ENCODE assay signal across 12 cellular contexts in genomic region chr11:7573558-7574296, GRCh38. TPM values are rescaled to one million over a fixed set of nuclear protein-coding genes. Genes with fewer than 3 reads are reported as not detected.
DNase-seq lines count a peak whose midpoint lies in the region; ATAC-seq, FAIRE-seq and TF ChIP-seq lines count a peak whose summit lies in the region.
"Had no signal": no experiment of that assay in that cellular context is flagged by ENCODE, and none has a peak within 500 bp of the region (broad histone marks: within the 10 kb centered on the region; RNA-seq: fewer than 3 reads in every experiment).

No MANE protein-coding gene starts in this region.

- peak overlapping the region; percentile 67 for H4K91ac ChIP-seq in H1 (replicated peaks; ENCODE audit: insufficient read length, low read length)

- H3K27ac Mint-ChIP-seq in type B pancreatic cell: peak overlapping the region; percentile 91
- H3K27ac Mint-ChIP-seq: CD4-positive, alpha-beta T cell; T-helper 2 cell treated with Interferon-gamma antibody and Interleukin-4, amounts not matched to agents 5 μg/mL and 100 μg/mL, for 36 hours had no signal

- no peaks in the 10 kb centered on the region for H3K36me3 ChIP-seq in H1 (ENCODE audit: control insufficient read depth in 2 of 4, insufficient read depth in 4 of 4, low read length in 3 of 4)
- H3K36me3 ChIP-seq in mucosa of stomach (ENCODE audit: control insufficient read depth, insufficient read depth, low read length): no peaks in the 10 kb centered on the region
- H3K36me3 ChIP-seq in upper lobe of right lung: no peaks in the 10 kb centered on the region
- no peaks in the 10 kb centered on the region for H3K36me3 ChIP-seq in A673 (ENCODE audit: insufficient read depth, low read length, poor library complexity, severe bottlenecking)
- H3K36me3 ChIP-seq: brain microvascular endothelial cell had no signal

- no peak overlapping the region for H3K56ac ChIP-seq in H1 (replicated peaks; ENCODE audit: insufficient read length, low read depth, low read length)

- POLR2A ChIA-PET in H1 (lab: Charles Lee; ENCODE audit: partially characterized antibody): interaction anchor here (1.1 to 2.1 kb wide), 4 partner anchors 22 to 100 kb away, joined by 3 to 5 read pairs (median 4); partner anchors contain the start of gene CYB5R2
- POLR2A ChIA-PET in A673 (lab: Charles Lee; ENCODE audit: low non-redundant PET): interaction anchor here (0.5 kb wide), 1 partner anchor 225 kb away, joined by 4 read pairs; no protein-coding TSS in a partner anchor

- no peak overlapping the region for H3K23ac ChIP-seq in H1 (ENCODE audit: insufficient read length)

- H4K5ac ChIP-seq in H1 (ENCODE audit: insufficient read length, low read depth, low read length): peak overlapping the region; percentile 1

- H3K27me3 ChIP-seq in H1 (replicated peaks in 1 of 4; ENCODE audit: control insufficient read depth in 3 of 4, extremely low read depth in 1 of 4, insufficient read depth in 3 of 4, low read length in 3 of 4): no peaks in the 10 kb centered on the region
- H3K27me3 ChIP-seq in mucosa of stomach (ENCODE audit: control insufficient read depth, insufficient read depth, low read length): no peaks in the 10 kb centered on the region
- H3K27me3 ChIP-seq in upper lobe of right lung: no peaks in the 10 kb centered on the region
- no peaks in the 10 kb centered on the region for H3K27me3 ChIP-seq in A673 (replicated peaks; ENCODE audit: insufficient read depth, low read depth, low read length, poor library complexity)
- H3K27me3 ChIP-seq: brain microvascular endothelial cell had no signal

- 0 out of 2 replicates have a peak overlapping the region, but pooled peaks have one; percentile 67 for H2BK20ac ChIP-seq in H1 (ENCODE audit: low read length)

- no peaks in the 10 kb centered on the region; the same call in 1 of the 2 replicates for H3K79me1 ChIP-seq in H1 (ENCODE audit: low read depth, low read length)

- no peak for TF ChIP-seq RAD21 in Ishikawa (IDR thresholded peaks at IDR 0.05; ENCODE audit: low read depth)
- no peak for TF ChIP-seq RAD21 in H1 (IDR thresholded peaks at IDR 0.05 in 1 of 2, conservative IDR thresholded peaks at IDR 0.05 in 1 of 2; ENCODE audit: low read depth in 2 of 2, low read length in 2 of 2)

- H3K27me3 Mint-ChIP-seq in type B pancreatic cell: no peaks in the 10 kb centered on the region

- H3K36me3 Mint-ChIP-seq in type B pancreatic cell: no peaks in the 10 kb centered on the region

- peaks cover 3% of the 10 kb centered on the region; the same call in 1 of the 2 replicates for H3K23me2 ChIP-seq in H1 (ENCODE audit: low read depth, low read length)

- 81% methylated on average over 9 of the region's 9 CpGs; no CpG with 5 or more reads in 1 of the 2 experiments for WGBS in H1 (ENCODE audit: extremely low coverage in 1 of 2, insufficient coverage in 1 of 2, insufficient read length in 1 of 2, insufficient replicate concordance in 2 of 2, low coverage in 1 of 2, low lambda C conversion rate in 2 of 2, missing lambda C conversion rate in 1 of 2), 2 experiments

- intact Hi-C loops in Right ventricle myocardium inferior (cut with DNase I): loop anchor here (5.0 to 10.0 kb wide), 2 partner anchors 61 to 111 kb away; partner anchors contain the start of gene PPFIBP2
- intact Hi-C loops in upper lobe of right lung (cut with DNase I): loop anchor here (10.0 kb wide), 1 partner anchor 81 kb away; no protein-coding TSS in a partner anchor
- intact Hi-C loops in A673 (cut with micrococcal nuclease; ENCODE audit: unreplicated experiment): loop anchor here (10.0 kb wide), 1 partner anchor 219 kb away; no protein-coding TSS in a partner anchor

- FAIRE-seq in H1 (lab: Jason Lieb, UNC): peak; percentile 7

- BruUV-seq in A673 (replicated peaks; lab: Mats Ljungman, UMichigan): no TSS peak

- H3K4me3 Mint-ChIP-seq in type B pancreatic cell: peak overlapping the region; percentile 69
- H3K4me3 Mint-ChIP-seq: CD4-positive, alpha-beta T cell; T-helper 2 cell treated with Interferon-gamma antibody and Interleukin-4, amounts not matched to agents 5 μg/mL and 100 μg/mL, for 36 hours had no signal

- CTCF ChIA-PET in H1 (lab: Charles Lee; ENCODE audit: partially characterized antibody) (interaction anchor here (0.6 to 19.5 kb wide), 16 partner anchors 9 to 1098 kb away, joined by 3 to 325 read pairs (median 4); no protein-coding TSS in a partner anchor), A673 (lab: Charles Lee) (no interaction called here)

- H3K4me3 ChIP-seq in H1 (ENCODE audit: extremely low read depth in 1 of 4, insufficient read depth in 2 of 4, low read depth in 3 of 4, low read length in 4 of 4): no peak overlapping the region
- peak overlapping the region; percentile 18 for H3K4me3 ChIP-seq in mucosa of stomach (ENCODE audit: low read length)
- H3K4me3 ChIP-seq in upper lobe of right lung: no peak overlapping the region
- no peak overlapping the region for H3K4me3 ChIP-seq in A673 (ENCODE audit: low read depth, low read length, poor library complexity, severe bottlenecking)

- H3K14ac ChIP-seq in H1 (ENCODE audit: insufficient read length): no peak overlapping the region

- no peak for TF ChIP-seq POLR2A in H1 (IDR thresholded peaks at IDR 0.05; ENCODE audit: control extremely low read depth in 1 of 2, low read depth in 2 of 2, low read length in 2 of 2)

- H3K27ac ChIP-seq in H1 (ENCODE audit: low read depth, low read length): 0 out of 2 replicates have a peak overlapping the region, but pooled peaks have one; percentile 47
- no peak overlapping the region for H3K27ac ChIP-seq in upper lobe of right lung
- no peak overlapping the region for H3K27ac ChIP-seq in A673 (ENCODE audit: low read depth, low read length, poor library complexity, severe bottlenecking)
- H3K27ac ChIP-seq: brain microvascular endothelial cell had no signal

- no peaks in the 10 kb centered on the region for H4K20me1 ChIP-seq in H1 (replicated peaks in 1 of 2; ENCODE audit: control insufficient read depth in 1 of 2, insufficient read depth in 2 of 2, low read length in 2 of 2)

- peak overlapping the region; percentile 20 for H3K18ac ChIP-seq in H1 (ENCODE audit: extremely low read depth, low read length)

- H3K4me2 ChIP-seq in H1 (ENCODE audit: insufficient read depth in 1 of 2, low read depth in 2 of 2, low read length in 2 of 2): no peak overlapping the region; a peak in 1 of 4 replicates

- no peak for TF ChIP-seq CTCF in H1 (IDR thresholded peaks at IDR 0.05; ENCODE audit: control extremely low read depth in 1 of 3, insufficient read depth in 1 of 3, low read depth in 1 of 3, low read length in 3 of 3)
- TF ChIP-seq CTCF in type B pancreatic cell (conservative IDR thresholded peaks at IDR 0.05): no peak
- no peak for TF ChIP-seq CTCF in upper lobe of right lung (IDR thresholded peaks at IDR 0.05)
- TF ChIP-seq CTCF in A673 (conservative IDR thresholded peaks at IDR 0.05; ENCODE audit: low read depth, low read length): no peak

- DNase-seq in H1 (ENCODE audit: low read depth in 1 of 2, low spot score in 2 of 2) (no peak), type B pancreatic cell (ENCODE audit: extremely low spot score, unreplicated experiment) (no peak), Right ventricle myocardium inferior (ENCODE audit: missing footprints) (no peak), upper lobe of right lung (no peak), A673 (ENCODE audit: low spot score) (no peak)
- DNase-seq: brain microvascular endothelial cell; CD4-positive, alpha-beta T cell; NCI-H1417 treated with DMSO at 0.1 percent for 48 hours; RPMI8226 had no signal

- no peak for ATAC-seq in Right ventricle myocardium inferior
- ATAC-seq in upper lobe of right lung: no peak

- no peaks in the 10 kb centered on the region for H3K79me2 ChIP-seq in H1 (ENCODE audit: control insufficient read depth in 1 of 2, insufficient read depth in 2 of 2, low read length in 2 of 2)

- no peak for TF ChIP-seq EP300 in Ishikawa (IDR thresholded peaks at IDR 0.05; ENCODE audit: borderline replicate concordance)
- no peak for TF ChIP-seq EP300 in H1 (IDR thresholded peaks at IDR 0.05; ENCODE audit: borderline replicate concordance in 1 of 2, low read depth in 2 of 2, low read length in 2 of 2)

- no peaks in the 10 kb centered on the region for H3K9me3 ChIP-seq in H1 (ENCODE audit: insufficient read depth in 2 of 2, low read depth in 1 of 2, low read length in 1 of 2)
- H3K9me3 ChIP-seq in mucosa of stomach (ENCODE audit: control insufficient read depth, low read length): no peaks in the 10 kb centered on the region
- H3K9me3 ChIP-seq in upper lobe of right lung: no peaks in the 10 kb centered on the region
- no peaks in the 10 kb centered on the region for H3K9me3 ChIP-seq in A673 (ENCODE audit: low read depth, low read length, poor library complexity, severe bottlenecking)

- 0 out of 2 replicates have a peak overlapping the region, but pooled peaks have one; percentile 18 for H2AFZ ChIP-seq in H1 (ENCODE audit: low read length)

- peak overlapping the region; percentile 63 for H3K4ac ChIP-seq in H1 (replicated peaks; ENCODE audit: insufficient read length, low read depth, low read length)

- no peaks in the 10 kb centered on the region for H3K9me3 Mint-ChIP-seq in type B pancreatic cell
- H3K9me3 Mint-ChIP-seq: CD4-positive, alpha-beta T cell; T-helper 2 cell treated with Interferon-gamma antibody and Interleukin-4, amounts not matched to agents 5 μg/mL and 100 μg/mL, for 36 hours had no signal

- peaks cover 31 to 50% (median 39%) of the 10 kb centered on the region in 4 experiments for H3K4me1 ChIP-seq in H1 (replicated peaks in 1 of 4; ENCODE audit: control insufficient read depth in 3 of 4, insufficient read depth in 4 of 4, low read length in 3 of 4)
- H3K4me1 ChIP-seq in mucosa of stomach (ENCODE audit: control insufficient read depth, insufficient read depth, low read length): peaks cover 72% of the 10 kb centered on the region
- peaks cover 66% of the 10 kb centered on the region for H3K4me1 ChIP-seq in upper lobe of right lung
- H3K4me1 ChIP-seq in A673 (ENCODE audit: insufficient read depth, low read length, poor library complexity, severe bottlenecking): peaks cover 35% of the 10 kb centered on the region

- H3K4me1 Mint-ChIP-seq in type B pancreatic cell (ENCODE audit: unreplicated experiment): peaks cover 70% of the 10 kb centered on the region

- peak overlapping the region; percentile 29 for H2BK120ac ChIP-seq in H1 (replicated peaks; ENCODE audit: low read depth, low read length)

- H2BK15ac ChIP-seq in H1 (ENCODE audit: low read length): peak overlapping the region; percentile 2

- H2BK12ac ChIP-seq in H1 (ENCODE audit: low read depth, low read length): peak overlapping the region; percentile 78; the same call in 1 of the 2 replicates

- H4K8ac ChIP-seq in H1 (ENCODE audit: extremely low read depth, insufficient read depth, low read length): no peak overlapping the region

- peak overlapping the region; percentile 64; the same call in 1 of the 2 replicates for H2BK5ac ChIP-seq in H1 (ENCODE audit: low read depth, low read length)

- H2AK5ac ChIP-seq in H1 (ENCODE audit: low read depth, low read length): no peak overlapping the region

- H3K9ac ChIP-seq in H1 (replicated peaks in 1 of 4; ENCODE audit: extremely low read depth in 1 of 4, low read depth in 3 of 4, low read length in 3 of 4): no peak overlapping the region
- H3K9ac ChIP-seq in mucosa of stomach (ENCODE audit: low read length): peak overlapping the region; percentile 27

RNA-seq across cellular contexts. Expression of gene PPFIBP2, which starts 59.9 kb away (rescaled TPM):
- total RNA-seq in H1 (2021; fragmentation: NEBNext Ultra II Directional; extraction: Animal tissue kit (Norgen Biotek cat#: 25700)): 9.8 and 11.7 TPM in 2 replicates
- polyA plus RNA-seq in H1 (2011; rRNA removed): 5.5 and 6.3 TPM in 2 replicates
- polyA plus RNA-seq in H1 (2011; cell fraction: cytosol; rRNA removed): 7.6 TPM
- polyA plus RNA-seq in H1 (2011; cell fraction: nucleus; rRNA removed): 19.1 TPM
- 6.8 to 11.5 TPM (median 8.5 TPM) in 4 replicates for polyA plus RNA-seq in H1 (2012, experiment 1 of 2)
- polyA plus RNA-seq in H1 (2012, experiment 2 of 2): 1.0 TPM
- 7.7 TPM for polyA plus RNA-seq in H1 (2013, experiment 1 of 2)
- polyA plus RNA-seq in H1 (2013, experiment 2 of 2): 6.1 TPM
- polyA minus RNA-seq in H1 (2011; rRNA and poly(A)+ RNA removed): 25.4 and 30.6 TPM in 2 replicates
- 6.1 TPM for polyA minus RNA-seq in H1 (2011; cell fraction: cytosol; rRNA and poly(A)+ RNA removed)
- polyA minus RNA-seq in H1 (2011; cell fraction: nucleus; rRNA and poly(A)+ RNA removed): 25.8 TPM
- total RNA-seq in type B pancreatic cell (ENCODE audit: low replicate concordance): 28.2 and 70.7 TPM in 2 replicates
- 21.4 TPM for total RNA-seq in Right ventricle myocardium inferior
- total RNA-seq in upper lobe of right lung: 26.8 TPM
- total RNA-seq in A673 (2021): 5.7 and 6.8 TPM in 2 replicates
